1 cellular context compared by ENCODE assay signal in the genomic region with DNA sequence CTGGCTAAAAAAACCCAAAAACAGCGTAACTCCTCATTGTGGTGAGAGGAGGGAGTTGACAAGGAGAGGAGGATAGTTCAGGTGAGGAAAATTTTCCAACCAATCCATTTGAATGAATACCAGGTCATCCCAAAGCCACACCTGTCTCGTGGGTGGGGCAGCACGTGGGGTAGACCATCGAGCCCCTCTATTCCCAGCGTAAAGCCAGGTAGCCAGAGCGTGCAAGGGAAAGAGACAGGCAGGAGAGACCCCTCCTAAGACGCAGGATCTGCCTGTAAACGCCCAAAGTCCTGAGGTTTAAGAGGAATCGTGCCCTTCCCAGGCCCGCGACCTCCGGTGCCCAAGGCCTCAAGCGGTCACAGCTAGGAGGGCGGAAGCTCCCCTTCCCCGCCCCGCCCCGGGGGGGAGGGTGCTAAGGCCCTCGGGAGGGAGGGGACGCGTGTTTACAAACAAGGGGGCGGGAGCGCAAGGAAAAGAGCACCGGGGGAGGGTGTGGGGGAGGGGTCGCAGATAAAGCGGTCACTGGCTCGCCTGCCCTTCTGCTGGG.
A peak's percentile ranks its signal among the peaks of the same experiment; 100 is the strongest.
TF ChIP-seq lines count a peak whose summit lies in the region.

No MANE protein-coding gene starts in this region.

TF ChIP-seq in HepG2, 621 proteins besides CTCF, POLR2A, EP300 and RAD21 (continued from another document and continues in another):
- TF ChIP-seq, protein P1, sequence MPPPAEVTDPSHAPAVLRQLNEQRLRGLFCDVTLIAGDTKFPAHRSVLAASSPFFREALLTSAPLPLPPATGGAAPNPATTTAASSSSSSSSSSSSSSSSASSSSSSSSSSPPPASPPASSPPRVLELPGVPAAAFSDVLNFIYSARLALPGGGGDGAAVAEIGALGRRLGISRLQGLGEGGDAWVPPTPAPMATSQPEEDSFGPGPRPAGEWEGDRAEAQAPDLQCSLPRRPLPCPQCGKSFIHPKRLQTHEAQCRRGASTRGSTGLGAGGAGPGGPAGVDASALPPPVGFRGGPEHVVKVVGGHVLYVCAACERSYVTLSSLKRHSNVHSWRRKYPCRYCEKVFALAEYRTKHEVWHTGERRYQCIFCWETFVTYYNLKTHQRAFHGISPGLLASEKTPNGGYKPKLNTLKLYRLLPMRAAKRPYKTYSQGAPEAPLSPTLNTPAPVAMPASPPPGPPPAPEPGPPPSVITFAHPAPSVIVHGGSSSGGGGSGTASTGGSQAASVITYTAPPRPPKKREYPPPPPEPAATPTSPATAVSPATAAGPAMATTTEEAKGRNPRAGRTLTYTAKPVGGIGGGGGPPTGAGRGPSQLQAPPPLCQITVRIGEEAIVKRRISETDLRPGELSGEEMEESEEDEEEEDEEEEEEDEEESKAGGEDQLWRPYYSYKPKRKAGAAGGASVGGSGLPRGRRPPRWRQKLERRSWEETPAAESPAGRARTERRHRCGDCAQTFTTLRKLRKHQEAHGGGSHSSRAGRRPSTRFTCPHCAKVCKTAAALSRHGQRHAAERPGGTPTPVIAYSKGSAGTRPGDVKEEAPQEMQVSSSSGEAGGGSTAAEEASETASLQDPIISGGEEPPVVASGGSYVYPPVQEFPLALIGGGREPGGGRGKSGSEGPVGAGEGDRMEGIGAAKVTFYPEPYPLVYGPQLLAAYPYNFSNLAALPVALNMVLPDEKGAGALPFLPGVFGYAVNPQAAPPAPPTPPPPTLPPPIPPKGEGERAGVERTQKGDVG (CRISPR knock-in tag; IDR thresholded peaks at IDR 0.05; ENCODE audit: borderline replicate concordance) = no peak
- TF ChIP-seq ETV5 (CRISPR knock-in tag; IDR thresholded peaks at IDR 0.05; ENCODE audit: borderline replicate concordance) (peak; percentile 86), ZNF557 (CRISPR knock-in tag; IDR thresholded peaks at IDR 0.05) (no peak), SRY (CRISPR knock-in tag; IDR thresholded peaks at IDR 0.05) (peak; percentile 18; the same call in 1 of the 2 replicates), ZKSCAN5 (CRISPR knock-in tag; IDR thresholded peaks at IDR 0.05) (0 out of 2 replicates have a peak, but pooled peaks have one; percentile 35), ATF1 (CRISPR knock-in tag; IDR thresholded peaks at IDR 0.05) (no peak), ZNF644 (CRISPR knock-in tag; IDR thresholded peaks at IDR 0.05; ENCODE audit: low read depth) (0 out of 2 replicates have a peak, but pooled peaks have one; percentile 11), MEIS2 (CRISPR knock-in tag; IDR thresholded peaks at IDR 0.05) (no peak), U2AF2 (IDR thresholded peaks at IDR 0.05; ENCODE audit: low read depth, low read length) (no peak), HDAC1 (CRISPR knock-in tag; IDR thresholded peaks at IDR 0.05) (no peak), ZNF589 (CRISPR knock-in tag; conservative IDR thresholded peaks at IDR 0.05) (0 out of 2 replicates have a peak, but pooled peaks have one; percentile 64)
- TF ChIP-seq, protein P2, sequence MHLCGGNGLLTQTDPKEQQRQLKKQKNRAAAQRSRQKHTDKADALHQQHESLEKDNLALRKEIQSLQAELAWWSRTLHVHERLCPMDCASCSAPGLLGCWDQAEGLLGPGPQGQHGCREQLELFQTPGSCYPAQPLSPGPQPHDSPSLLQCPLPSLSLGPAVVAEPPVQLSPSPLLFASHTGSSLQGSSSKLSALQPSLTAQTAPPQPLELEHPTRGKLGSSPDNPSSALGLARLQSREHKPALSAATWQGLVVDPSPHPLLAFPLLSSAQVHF (CRISPR knock-in tag; IDR thresholded peaks at IDR 0.05) = peak; percentile 84; the same call in 1 of the 2 replicates
- TF ChIP-seq, protein P3, sequence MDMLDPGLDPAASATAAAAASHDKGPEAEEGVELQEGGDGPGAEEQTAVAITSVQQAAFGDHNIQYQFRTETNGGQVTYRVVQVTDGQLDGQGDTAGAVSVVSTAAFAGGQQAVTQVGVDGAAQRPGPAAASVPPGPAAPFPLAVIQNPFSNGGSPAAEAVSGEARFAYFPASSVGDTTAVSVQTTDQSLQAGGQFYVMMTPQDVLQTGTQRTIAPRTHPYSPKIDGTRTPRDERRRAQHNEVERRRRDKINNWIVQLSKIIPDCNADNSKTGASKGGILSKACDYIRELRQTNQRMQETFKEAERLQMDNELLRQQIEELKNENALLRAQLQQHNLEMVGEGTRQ (IDR thresholded peaks at IDR 0.05; ENCODE audit: low read depth, low read length) = no peak
- TF ChIP-seq, protein P3 (CRISPR knock-in tag; IDR thresholded peaks at IDR 0.05; ENCODE audit: borderline replicate concordance) = peak; percentile 54; the same call in 1 of the 2 replicates
- TF ChIP-seq, protein P4, sequence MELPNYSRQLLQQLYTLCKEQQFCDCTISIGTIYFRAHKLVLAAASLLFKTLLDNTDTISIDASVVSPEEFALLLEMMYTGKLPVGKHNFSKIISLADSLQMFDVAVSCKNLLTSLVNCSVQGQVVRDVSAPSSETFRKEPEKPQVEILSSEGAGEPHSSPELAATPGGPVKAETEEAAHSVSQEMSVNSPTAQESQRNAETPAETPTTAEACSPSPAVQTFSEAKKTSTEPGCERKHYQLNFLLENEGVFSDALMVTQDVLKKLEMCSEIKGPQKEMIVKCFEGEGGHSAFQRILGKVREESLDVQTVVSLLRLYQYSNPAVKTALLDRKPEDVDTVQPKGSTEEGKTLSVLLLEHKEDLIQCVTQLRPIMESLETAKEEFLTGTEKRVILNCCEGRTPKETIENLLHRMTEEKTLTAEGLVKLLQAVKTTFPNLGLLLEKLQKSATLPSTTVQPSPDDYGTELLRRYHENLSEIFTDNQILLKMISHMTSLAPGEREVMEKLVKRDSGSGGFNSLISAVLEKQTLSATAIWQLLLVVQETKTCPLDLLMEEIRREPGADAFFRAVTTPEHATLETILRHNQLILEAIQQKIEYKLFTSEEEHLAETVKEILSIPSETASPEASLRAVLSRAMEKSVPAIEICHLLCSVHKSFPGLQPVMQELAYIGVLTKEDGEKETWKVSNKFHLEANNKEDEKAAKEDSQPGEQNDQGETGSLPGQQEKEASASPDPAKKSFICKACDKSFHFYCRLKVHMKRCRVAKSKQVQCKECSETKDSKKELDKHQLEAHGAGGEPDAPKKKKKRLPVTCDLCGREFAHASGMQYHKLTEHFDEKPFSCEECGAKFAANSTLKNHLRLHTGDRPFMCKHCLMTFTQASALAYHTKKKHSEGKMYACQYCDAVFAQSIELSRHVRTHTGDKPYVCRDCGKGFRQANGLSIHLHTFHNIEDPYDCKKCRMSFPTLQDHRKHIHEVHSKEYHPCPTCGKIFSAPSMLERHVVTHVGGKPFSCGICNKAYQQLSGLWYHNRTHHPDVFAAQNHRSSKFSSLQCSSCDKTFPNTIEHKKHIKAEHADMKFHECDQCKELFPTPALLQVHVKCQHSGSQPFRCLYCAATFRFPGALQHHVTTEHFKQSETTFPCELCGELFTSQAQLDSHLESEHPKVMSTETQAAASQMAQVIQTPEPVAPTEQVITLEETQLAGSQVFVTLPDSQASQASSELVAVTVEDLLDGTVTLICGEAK (IDR thresholded peaks at IDR 0.05) = no peak
- TF ChIP-seq, protein P4 (CRISPR knock-in tag; IDR thresholded peaks at IDR 0.05) = peak; percentile 84; the same call in 1 of the 2 replicates
- TF ChIP-seq, protein P5, sequence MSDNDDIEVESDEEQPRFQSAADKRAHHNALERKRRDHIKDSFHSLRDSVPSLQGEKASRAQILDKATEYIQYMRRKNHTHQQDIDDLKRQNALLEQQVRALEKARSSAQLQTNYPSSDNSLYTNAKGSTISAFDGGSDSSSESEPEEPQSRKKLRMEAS (IDR thresholded peaks at IDR 0.05) = no peak
- TF ChIP-seq, protein P6, sequence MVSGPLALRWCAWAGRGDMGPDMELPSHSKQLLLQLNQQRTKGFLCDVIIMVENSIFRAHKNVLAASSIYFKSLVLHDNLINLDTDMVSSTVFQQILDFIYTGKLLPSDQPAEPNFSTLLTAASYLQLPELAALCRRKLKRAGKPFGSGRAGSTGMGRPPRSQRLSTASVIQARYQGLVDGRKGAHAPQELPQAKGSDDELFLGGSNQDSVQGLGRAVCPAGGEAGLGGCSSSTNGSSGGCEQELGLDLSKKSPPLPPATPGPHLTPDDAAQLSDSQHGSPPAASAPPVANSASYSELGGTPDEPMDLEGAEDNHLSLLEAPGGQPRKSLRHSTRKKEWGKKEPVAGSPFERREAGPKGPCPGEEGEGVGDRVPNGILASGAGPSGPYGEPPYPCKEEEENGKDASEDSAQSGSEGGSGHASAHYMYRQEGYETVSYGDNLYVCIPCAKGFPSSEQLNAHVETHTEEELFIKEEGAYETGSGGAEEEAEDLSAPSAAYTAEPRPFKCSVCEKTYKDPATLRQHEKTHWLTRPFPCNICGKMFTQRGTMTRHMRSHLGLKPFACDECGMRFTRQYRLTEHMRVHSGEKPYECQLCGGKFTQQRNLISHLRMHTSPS (CRISPR knock-in tag; IDR thresholded peaks at IDR 0.05; ENCODE audit: low read depth) = 0 out of 2 replicates have a peak, but pooled peaks have one; percentile 15
- TF ChIP-seq, protein P7, sequence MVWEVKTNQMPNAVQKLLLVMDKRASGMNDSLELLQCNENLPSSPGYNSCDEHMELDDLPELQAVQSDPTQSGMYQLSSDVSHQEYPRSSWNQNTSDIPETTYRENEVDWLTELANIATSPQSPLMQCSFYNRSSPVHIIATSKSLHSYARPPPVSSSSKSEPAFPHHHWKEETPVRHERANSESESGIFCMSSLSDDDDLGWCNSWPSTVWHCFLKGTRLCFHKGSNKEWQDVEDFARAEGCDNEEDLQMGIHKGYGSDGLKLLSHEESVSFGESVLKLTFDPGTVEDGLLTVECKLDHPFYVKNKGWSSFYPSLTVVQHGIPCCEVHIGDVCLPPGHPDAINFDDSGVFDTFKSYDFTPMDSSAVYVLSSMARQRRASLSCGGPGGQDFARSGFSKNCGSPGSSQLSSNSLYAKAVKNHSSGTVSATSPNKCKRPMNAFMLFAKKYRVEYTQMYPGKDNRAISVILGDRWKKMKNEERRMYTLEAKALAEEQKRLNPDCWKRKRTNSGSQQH (CRISPR knock-in tag; IDR thresholded peaks at IDR 0.05; ENCODE audit: low read depth) = peak; percentile 72; the same call in 1 of the 2 replicates
- TF ChIP-seq, protein P8, sequence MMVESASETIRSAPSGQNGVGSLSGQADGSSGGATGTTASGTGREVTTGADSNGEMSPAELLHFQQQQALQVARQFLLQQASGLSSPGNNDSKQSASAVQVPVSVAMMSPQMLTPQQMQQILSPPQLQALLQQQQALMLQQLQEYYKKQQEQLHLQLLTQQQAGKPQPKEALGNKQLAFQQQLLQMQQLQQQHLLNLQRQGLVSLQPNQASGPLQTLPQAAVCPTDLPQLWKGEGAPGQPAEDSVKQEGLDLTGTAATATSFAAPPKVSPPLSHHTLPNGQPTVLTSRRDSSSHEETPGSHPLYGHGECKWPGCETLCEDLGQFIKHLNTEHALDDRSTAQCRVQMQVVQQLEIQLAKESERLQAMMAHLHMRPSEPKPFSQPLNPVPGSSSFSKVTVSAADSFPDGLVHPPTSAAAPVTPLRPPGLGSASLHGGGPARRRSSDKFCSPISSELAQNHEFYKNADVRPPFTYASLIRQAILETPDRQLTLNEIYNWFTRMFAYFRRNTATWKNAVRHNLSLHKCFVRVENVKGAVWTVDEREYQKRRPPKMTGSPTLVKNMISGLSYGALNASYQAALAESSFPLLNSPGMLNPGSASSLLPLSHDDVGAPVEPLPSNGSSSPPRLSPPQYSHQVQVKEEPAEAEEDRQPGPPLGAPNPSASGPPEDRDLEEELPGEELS (CRISPR knock-in tag; IDR thresholded peaks at IDR 0.05) = peak; percentile 99
- TF ChIP-seq, protein P9, sequence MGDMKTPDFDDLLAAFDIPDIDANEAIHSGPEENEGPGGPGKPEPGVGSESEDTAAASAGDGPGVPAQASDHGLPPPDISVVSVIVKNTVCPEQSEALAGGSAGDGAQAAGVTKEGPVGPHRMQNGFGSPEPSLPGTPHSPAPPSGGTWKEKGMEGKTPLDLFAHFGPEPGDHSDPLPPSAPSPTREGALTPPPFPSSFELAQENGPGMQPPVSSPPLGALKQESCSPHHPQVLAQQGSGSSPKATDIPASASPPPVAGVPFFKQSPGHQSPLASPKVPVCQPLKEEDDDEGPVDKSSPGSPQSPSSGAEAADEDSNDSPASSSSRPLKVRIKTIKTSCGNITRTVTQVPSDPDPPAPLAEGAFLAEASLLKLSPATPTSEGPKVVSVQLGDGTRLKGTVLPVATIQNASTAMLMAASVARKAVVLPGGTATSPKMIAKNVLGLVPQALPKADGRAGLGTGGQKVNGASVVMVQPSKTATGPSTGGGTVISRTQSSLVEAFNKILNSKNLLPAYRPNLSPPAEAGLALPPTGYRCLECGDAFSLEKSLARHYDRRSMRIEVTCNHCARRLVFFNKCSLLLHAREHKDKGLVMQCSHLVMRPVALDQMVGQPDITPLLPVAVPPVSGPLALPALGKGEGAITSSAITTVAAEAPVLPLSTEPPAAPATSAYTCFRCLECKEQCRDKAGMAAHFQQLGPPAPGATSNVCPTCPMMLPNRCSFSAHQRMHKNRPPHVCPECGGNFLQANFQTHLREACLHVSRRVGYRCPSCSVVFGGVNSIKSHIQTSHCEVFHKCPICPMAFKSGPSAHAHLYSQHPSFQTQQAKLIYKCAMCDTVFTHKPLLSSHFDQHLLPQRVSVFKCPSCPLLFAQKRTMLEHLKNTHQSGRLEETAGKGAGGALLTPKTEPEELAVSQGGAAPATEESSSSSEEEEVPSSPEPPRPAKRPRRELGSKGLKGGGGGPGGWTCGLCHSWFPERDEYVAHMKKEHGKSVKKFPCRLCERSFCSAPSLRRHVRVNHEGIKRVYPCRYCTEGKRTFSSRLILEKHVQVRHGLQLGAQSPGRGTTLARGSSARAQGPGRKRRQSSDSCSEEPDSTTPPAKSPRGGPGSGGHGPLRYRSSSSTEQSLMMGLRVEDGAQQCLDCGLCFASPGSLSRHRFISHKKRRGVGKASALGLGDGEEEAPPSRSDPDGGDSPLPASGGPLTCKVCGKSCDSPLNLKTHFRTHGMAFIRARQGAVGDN (CRISPR knock-in tag; IDR thresholded peaks at IDR 0.05) = no peak; the same call in 1 of the 2 replicates
